ENCODE assay signal across 9 cellular contexts in genomic region chr11:127493330-127493729, GRCh38.
DNase-seq lines count a peak whose midpoint lies in the region; TF ChIP-seq lines count a peak whose summit lies in the region.
"Had no signal": no experiment of that assay in that cellular context is flagged by ENCODE, and none has a peak within 500 bp of the region (broad histone marks: within the 10 kb centered on the region; RNA-seq: fewer than 3 reads in every experiment).

No MANE protein-coding gene starts in this region.

- no peaks in the 10 kb centered on the region for H3K36me3 Mint-ChIP-seq in MCF 10A (ENCODE audit: insufficient read depth, unreplicated experiment)

- H3K9me3 Mint-ChIP-seq in MCF 10A (ENCODE audit: unreplicated experiment) = peaks cover 4% of the 10 kb centered on the region

- in situ Hi-C loops in mammary epithelial cell (cut with MboI; ENCODE audit: low sequenced_read_pairs in 2 of 2) = no loop called here

- H3K36me3 ChIP-seq in breast epithelium (no peaks in the 10 kb centered on the region), mammary epithelial cell (ENCODE audit: insufficient read depth, low read length) (no peaks in the 10 kb centered on the region)

- CTCF ChIA-PET in MCF 10A (lab: Yijun Ruan, JAX) (interaction anchor here (0.5 to 1.6 kb wide), 20 partner anchors 9 to 899 kb away, joined by 3 to 7 read pairs (median 4); no protein-coding TSS in a partner anchor), mammary epithelial cell (lab: Charles Lee; ENCODE audit: low non-redundant PET) (no interaction called here)

- 59% methylated on average over 4 of the region's 4 CpGs for WGBS in mammary epithelial cell (ENCODE audit: low coverage, missing lambda C conversion rate)

- H3K4me3 Mint-ChIP-seq in MCF 10A (ENCODE audit: unreplicated experiment) = no peak overlapping the region

- H3K27me3 Mint-ChIP-seq in MCF 10A (ENCODE audit: insufficient read depth, unreplicated experiment) = no peaks in the 10 kb centered on the region

- H3K4me1 ChIP-seq in breast epithelium (no peaks in the 10 kb centered on the region), mammary epithelial cell (ENCODE audit: insufficient read depth, low read length) (no peaks in the 10 kb centered on the region)

- DNase-seq in MCF 10A (ENCODE audit: unreplicated experiment) (peak; percentile 52), breast epithelium (ENCODE audit: low spot score in 2 of 2) (no peak), NCI-H146 (lab: John Stamatoyannopoulos, UW) (peak; percentile 68), mammary epithelial cell (peak; percentile 4), stromal cell of bone marrow (ENCODE audit: low read depth) (peak; percentile 1), amniotic stem cell (lab: John Stamatoyannopoulos, UW) (no peak), NCI-H226 (no peak)
- no peak for DNase-seq in stimulated activated CD4-positive, alpha-beta T cell treated with anti-CD3 and anti-CD28 coated beads, Interleukin-12 subunit alpha, Interleukin-12 subunit beta, amount 100 ng/mL, for 4 hours
- DNase-seq: NCI-H2227 treated with DMSO at 0.1 percent for 48 hours had no signal

- no peaks in the 10 kb centered on the region for H4K20me1 ChIP-seq in mammary epithelial cell (ENCODE audit: insufficient read depth, low read length)

- TF ChIP-seq CTCF in MCF 10A (IDR thresholded peaks at IDR 0.05; ENCODE audit: unreplicated experiment) (peak; percentile 30), breast epithelium (IDR thresholded peaks at IDR 0.05) (no peak), mammary epithelial cell (conservative IDR thresholded peaks at IDR 0.05 in 1 of 2, IDR thresholded peaks at IDR 0.05 in 1 of 2; ENCODE audit: extremely low read depth in 1 of 2, insufficient read depth in 1 of 2, low read depth in 1 of 2, low read length in 2 of 2) (peak; percentile 34 to 51)

- H3K27ac ChIP-seq in breast epithelium (no peak overlapping the region), mammary epithelial cell (ENCODE audit: insufficient read depth, low read depth, low read length) (no peak overlapping the region)

- TF ChIP-seq POLR2A in breast epithelium (IDR thresholded peaks at IDR 0.05) = no peak

- no peak overlapping the region for H3K27ac Mint-ChIP-seq in MCF 10A (ENCODE audit: low read depth, unreplicated experiment)

- H3K9ac ChIP-seq in mammary epithelial cell (ENCODE audit: insufficient read depth, low read length) = no peak overlapping the region

- H3K27me3 ChIP-seq in breast epithelium = no peaks in the 10 kb centered on the region
- peaks cover 5% of the 10 kb centered on the region for H3K27me3 ChIP-seq in mammary epithelial cell (ENCODE audit: insufficient read depth, low read length)

- POLR2A ChIA-PET in MCF 10A (lab: Yijun Ruan, JAX) = no interaction called here

- H2AFZ ChIP-seq in mammary epithelial cell (ENCODE audit: low read depth, low read length) = no peak overlapping the region

- H3K4me1 Mint-ChIP-seq in MCF 10A (ENCODE audit: insufficient read depth, unreplicated experiment) = no peaks in the 10 kb centered on the region

- intact Hi-C loops in MCF 10A (cut with micrococcal nuclease) = no loop called here
- intact Hi-C loops in breast epithelium (cut with DNase I; ENCODE audit: low total_unique reads) = no loop called here
- intact Hi-C loops in mammary epithelial cell (cut with micrococcal nuclease) = loop anchor here (10.0 kb wide), 1 partner anchor 1049 kb away; no protein-coding TSS in a partner anchor

- H3K4me3 ChIP-seq in breast epithelium = no peak overlapping the region
- H3K4me3 ChIP-seq in mammary epithelial cell (replicated peaks in 1 of 3; ENCODE audit: insufficient read depth in 1 of 3, low read depth in 2 of 3, low read length in 3 of 3) = no peak overlapping the region

- BruUV-seq in MCF 10A (replicated peaks; lab: Mats Ljungman, UMichigan) = no TSS peak
- no TSS peak for BruUV-seq in mammary epithelial cell (replicated peaks; lab: Mats Ljungman, UMichigan)

- H3K9me3 ChIP-seq in breast epithelium (peaks cover 14 to 18% of the 10 kb centered on the region in 2 donors), mammary epithelial cell (replicated peaks; ENCODE audit: insufficient read depth, low read length) (no peaks in the 10 kb centered on the region)

- no peaks in the 10 kb centered on the region for H3K79me2 ChIP-seq in mammary epithelial cell (ENCODE audit: insufficient read depth, low read length)

- H3K4me2 ChIP-seq in mammary epithelial cell (ENCODE audit: insufficient read depth, low read depth, low read length) = no peak overlapping the region

- dilution Hi-C loops in mammary epithelial cell (cut with HindIII; ENCODE audit: low sequenced_read_pairs) = no loop called here

Comparison
In these comparisons a context has a peak if more than half of its experiments do, and no peak if none do; other contexts are left out.
1. DNase-seq: peak in MCF 10A (single experiment), NCI-H146 (single experiment), mammary epithelial cell (single experiment) and stromal cell of bone marrow (single experiment); none in breast epithelium (0 of 2), amniotic stem cell (single experiment), NCI-H226 (single experiment) and stimulated activated CD4-positive, alpha-beta T cell treated with anti-CD3 and anti-CD28 coated beads, Interleukin-12 subunit alpha, Interleukin-12 subunit beta, amount 100 ng/mL, for 4 hours (single experiment).
2. CTCF ChIP-seq: peak in MCF 10A (single experiment) and mammary epithelial cell (2 of 2); none in breast epithelium (0 of 3).